15 cellular contexts compared by ENCODE assay signal in genomic region chr7:82945056-82945455, GRCh38.
DNase-seq lines count a peak whose midpoint lies in the region; ATAC-seq, FAIRE-seq and TF ChIP-seq lines count a peak whose summit lies in the region.
"Had no signal": no experiment of that assay in that cellular context is flagged by ENCODE, and none has a peak within 500 bp of the region (broad histone marks: within the 10 kb centered on the region; RNA-seq: fewer than 3 reads in every experiment).

No MANE protein-coding gene starts in this region.

- CTCF ChIA-PET in SK-N-SH (lab: Yijun Ruan, JAX) (no interaction called here), WTC11 (lab: Charles Lee) (no interaction called here)

- no peaks in the 10 kb centered on the region for H3K4me1 Mint-ChIP-seq in WTC11

- no peak for ATAC-seq in WTC11
- ATAC-seq: GM12878, K562 had no signal

- POLR2A ChIA-PET in SK-N-SH (lab: Yijun Ruan, JAX), result no interaction called here
- POLR2A ChIA-PET in WTC11 (lab: Charles Lee), result no interaction called here

- TF ChIP-seq EP300 in SK-N-SH (IDR thresholded peaks at IDR 0.05; ENCODE audit: borderline replicate concordance in 1 of 2, low read depth in 1 of 2, low read length in 1 of 2), result no peak

- no peaks in the 10 kb centered on the region for H3K79me2 ChIP-seq in SK-N-SH (ENCODE audit: insufficient read depth)

- no peak overlapping the region for H3K27ac Mint-ChIP-seq in WTC11

- FAIRE-seq in islet of Langerhans (lab: Jason Lieb, UNC), result peak; percentile 89
- FAIRE-seq: GM12878, K562 had no signal

- no peak for TF ChIP-seq RAD21 in SK-N-SH (IDR thresholded peaks at IDR 0.05; ENCODE audit: low read length)

- H3K4me1 ChIP-seq in SK-N-SH (ENCODE audit: control insufficient read depth in 1 of 2, insufficient read depth in 2 of 2, low read depth in 1 of 2, low read length in 1 of 2), result no peaks in the 10 kb centered on the region; a peak in 2 of 4 replicates
- H3K4me1 ChIP-seq: BLaER1 had no signal

- H3K27ac ChIP-seq in 22Rv1 (0 out of 2 replicates have a peak overlapping the region, but pooled peaks have one; percentile 6), SK-N-SH (ENCODE audit: low read depth in 2 of 2, low read length in 1 of 2) (no peak overlapping the region)
- H3K27ac ChIP-seq: BLaER1 had no signal

- no peak overlapping the region for H3K4me3 Mint-ChIP-seq in WTC11

- no peaks in the 10 kb centered on the region for H3K36me3 Mint-ChIP-seq in WTC11

- H3K36me3 ChIP-seq in SK-N-SH (replicated peaks in 1 of 2; ENCODE audit: control insufficient read depth in 1 of 2, insufficient read depth in 2 of 2, low read length in 1 of 2), result no peaks in the 10 kb centered on the region
- H3K36me3 ChIP-seq: BLaER1 had no signal

- H3K9me3 ChIP-seq in SK-N-SH, result no peaks in the 10 kb centered on the region
- H3K9me3 ChIP-seq: BLaER1 had no signal

- 73% methylated on average over 4 of the region's 4 CpGs for WGBS in SK-N-SH (ENCODE audit: low lambda C conversion rate)

- no peaks in the 10 kb centered on the region for H3K9me2 ChIP-seq in SK-N-SH

- 0 out of 2 replicates have a peak overlapping the region, but pooled peaks have one; percentile 1 for H2AFZ ChIP-seq in SK-N-SH (ENCODE audit: low read depth)

- no peak overlapping the region for H3K9ac ChIP-seq in SK-N-SH
- H3K9ac ChIP-seq: BLaER1 had no signal

- H3K4me3 ChIP-seq in LNCaP clone FGC (ENCODE audit: low read depth, low read length) (peak overlapping the region; percentile 9; the same call in 1 of the 2 replicates), SK-N-SH (ENCODE audit: low read depth in 2 of 2, low read length in 1 of 2) (no peak overlapping the region)
- H3K4me3 ChIP-seq: BLaER1, GM12878, K562 had no signal

- no peaks in the 10 kb centered on the region for H3F3A ChIP-seq in SK-N-SH (replicated peaks; ENCODE audit: insufficient read depth)

- TF ChIP-seq CTCF in 22Rv1 (IDR thresholded peaks at IDR 0.05), result no peak
- TF ChIP-seq CTCF in LNCaP clone FGC (IDR thresholded peaks at IDR 0.05; ENCODE audit: control insufficient read depth, extremely low read depth, insufficient read depth), result no peak
- TF ChIP-seq CTCF in SK-N-SH (IDR thresholded peaks at IDR 0.05), result no peak
- TF ChIP-seq CTCF in WTC11 (IDR thresholded peaks at IDR 0.05), result no peak

- no peaks in the 10 kb centered on the region for H3K27me3 Mint-ChIP-seq in WTC11 (ENCODE audit: low read depth)

- no peaks in the 10 kb centered on the region for H4K20me1 ChIP-seq in SK-N-SH (ENCODE audit: insufficient read depth)
- H4K20me1 ChIP-seq: BLaER1 had no signal

- H3K9me3 Mint-ChIP-seq in WTC11, result peaks cover 3% of the 10 kb centered on the region

- no peaks in the 10 kb centered on the region for H3K27me3 ChIP-seq in SK-N-SH (ENCODE audit: insufficient read depth)
- H3K27me3 ChIP-seq: BLaER1 had no signal

- no peak overlapping the region for H3K4me2 ChIP-seq in SK-N-SH
- H3K4me2 ChIP-seq: BLaER1 had no signal

- DNase-seq in LNCaP clone FGC (ENCODE audit: low read depth), result peak; percentile 71
- no peak for DNase-seq in SK-N-SH
- no peak for DNase-seq in UCSD-AML1 (lab: John Stamatoyannopoulos, UW; ENCODE audit: unreplicated experiment)
- DNase-seq in WTC11 (ENCODE audit: low spot score), result no peak
- DNase-seq in anterior cingulate cortex (lab: John Stamatoyannopoulos, UW), result no peak
- DNase-seq in hepatic stellate cell (ENCODE audit: low spot score), result no peak
- DNase-seq: 8988T, AML-193, DMS79, HCEC 1CT had no signal

TF ChIP-seq in SK-N-SH, 30 proteins besides CTCF, POLR2A, EP300 and RAD21:
- TF ChIP-seq CHD2 (IDR thresholded peaks at IDR 0.05; ENCODE audit: low read length, partially characterized antibody) (no peak), POLR2AphosphoS5 (IDR thresholded peaks at IDR 0.05; ENCODE audit: low read depth, low read length) (no peak), FOXM1 (IDR thresholded peaks at IDR 0.05; ENCODE audit: low read depth) (no peak), RXRA (IDR thresholded peaks at IDR 0.05; ENCODE audit: borderline replicate concordance, low read depth) (no peak), RCOR1 (IDR thresholded peaks at IDR 0.05; ENCODE audit: low read length) (no peak), MAX (IDR thresholded peaks at IDR 0.05; ENCODE audit: low read depth) (no peak)

TF ChIP-seq in WTC11, 78 proteins besides CTCF, POLR2A, EP300 and RAD21:
- TF ChIP-seq NFATC4 (CRISPR knock-in tag; IDR thresholded peaks at IDR 0.05) (no peak), MXD4 (CRISPR knock-in tag; IDR thresholded peaks at IDR 0.05; ENCODE audit: borderline replicate concordance) (no peak), ZBTB43 (CRISPR knock-in tag; IDR thresholded peaks at IDR 0.05) (no peak), ARID4B (CRISPR knock-in tag; IDR thresholded peaks at IDR 0.05; ENCODE audit: borderline replicate concordance) (no peak), ZNF138 (CRISPR knock-in tag; conservative IDR thresholded peaks at IDR 0.05) (no peak), ZNF512 (CRISPR knock-in tag; IDR thresholded peaks at IDR 0.05; ENCODE audit: borderline replicate concordance) (no peak), ATF6 (CRISPR knock-in tag; IDR thresholded peaks at IDR 0.05) (no peak), ATF3 (CRISPR knock-in tag; conservative IDR thresholded peaks at IDR 0.05) (no peak), ESRRA (CRISPR knock-in tag; IDR thresholded peaks at IDR 0.05; ENCODE audit: borderline replicate concordance) (no peak), NFYB (CRISPR knock-in tag; conservative IDR thresholded peaks at IDR 0.05; ENCODE audit: low read depth) (no peak)
